10 cellular contexts compared by ENCODE assay signal in genomic region chr10:12835709-12836108, GRCh38.
DNase-seq lines count a peak whose midpoint lies in the region; ATAC-seq lines count a peak whose summit lies in the region.
"Had no signal": no experiment of that assay in that cellular context is flagged by ENCODE, and none has a peak within 500 bp of the region (broad histone marks: within the 10 kb centered on the region; RNA-seq: fewer than 3 reads in every experiment).

No MANE protein-coding gene starts in this region.

- ATAC-seq in GM19463 (IDR thresholded peaks at IDR 0.05; ENCODE audit: unreplicated experiment) = no peak

- DNase-seq in GM04504 (ENCODE audit: low read depth) (peak; percentile 14), SW480 (ENCODE audit: low spot score) (peak; percentile 19), foreskin melanocyte (peak; percentile 22), superior temporal gyrus (ENCODE audit: extremely low spot score) (peak; percentile 54), GDM1 (lab: John Stamatoyannopoulos, UW) (no peak), NCI-H69 (lab: John Stamatoyannopoulos, UW) (no peak)
- DNase-seq: activated CD4-positive, alpha-beta memory T cell treated with anti-CD3 and anti-CD28 coated beads, Interleukin-2, amount 10 ng/mL, durations not matched to agents 7 days and 5 days; activated naive CD4-positive, alpha-beta T cell; MM.1S had no signal

Comparison
In these comparisons a context has a peak if more than half of its experiments do, and no peak if none do; other contexts are left out.
1. DNase-seq: peak in GM04504 (single experiment), SW480 (single experiment), foreskin melanocyte (single experiment) and superior temporal gyrus (single experiment); none in GDM1 (single experiment) and NCI-H69 (single experiment).